In the genomic region with DNA sequence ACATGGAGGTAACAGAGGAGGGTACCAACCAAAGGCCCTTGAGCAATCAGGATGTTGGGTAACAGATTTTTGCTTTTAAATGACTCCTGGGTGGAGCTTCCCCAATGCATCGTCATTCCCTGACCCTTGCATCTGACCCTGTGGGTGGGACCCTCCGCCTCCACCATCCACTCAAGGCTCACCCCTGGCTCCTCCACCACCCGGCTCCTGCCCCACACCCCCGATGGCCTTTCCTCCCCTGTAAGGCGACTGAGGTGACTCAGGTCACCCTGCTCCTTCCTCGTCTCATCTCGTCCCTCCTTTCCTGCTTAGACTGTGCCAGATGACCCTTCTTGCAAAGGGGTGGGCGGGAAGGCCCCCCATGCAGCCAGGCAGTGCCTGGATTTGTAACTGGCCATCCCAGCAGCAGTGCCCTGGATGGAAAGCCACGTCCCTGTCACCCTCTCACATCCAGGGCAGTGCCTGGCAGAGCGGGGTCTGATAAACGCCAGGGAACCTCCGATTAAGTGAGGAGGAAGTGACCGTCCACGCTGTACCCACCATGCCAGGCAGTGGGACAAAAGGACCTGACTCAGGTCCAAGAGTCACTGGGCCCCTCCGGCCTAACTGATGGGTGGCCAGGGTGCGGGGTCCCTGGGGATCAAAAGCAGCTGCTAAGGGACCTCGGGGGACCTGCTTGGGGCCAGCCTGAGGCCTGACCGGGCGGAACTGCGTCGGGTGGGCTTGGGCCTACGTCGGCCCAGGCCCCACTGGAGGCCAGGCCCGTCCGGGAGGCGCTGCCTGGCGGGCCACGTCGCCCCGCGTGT, we compare ENCODE assay signal across 2 cellular contexts.
TF ChIP-seq lines count a peak whose summit lies in the region.

No MANE protein-coding gene starts in this region.

TF ChIP-seq in GM12878, 131 proteins besides CTCF, POLR2A, EP300 and RAD21:
- TF ChIP-seq YBX1 (IDR thresholded peaks at IDR 0.05), result no peak
- 0 out of 2 replicates have a peak, but pooled peaks have one; percentile 17 for TF ChIP-seq IKZF1 (conservative IDR thresholded peaks at IDR 0.05)
- TF ChIP-seq, protein P1, sequence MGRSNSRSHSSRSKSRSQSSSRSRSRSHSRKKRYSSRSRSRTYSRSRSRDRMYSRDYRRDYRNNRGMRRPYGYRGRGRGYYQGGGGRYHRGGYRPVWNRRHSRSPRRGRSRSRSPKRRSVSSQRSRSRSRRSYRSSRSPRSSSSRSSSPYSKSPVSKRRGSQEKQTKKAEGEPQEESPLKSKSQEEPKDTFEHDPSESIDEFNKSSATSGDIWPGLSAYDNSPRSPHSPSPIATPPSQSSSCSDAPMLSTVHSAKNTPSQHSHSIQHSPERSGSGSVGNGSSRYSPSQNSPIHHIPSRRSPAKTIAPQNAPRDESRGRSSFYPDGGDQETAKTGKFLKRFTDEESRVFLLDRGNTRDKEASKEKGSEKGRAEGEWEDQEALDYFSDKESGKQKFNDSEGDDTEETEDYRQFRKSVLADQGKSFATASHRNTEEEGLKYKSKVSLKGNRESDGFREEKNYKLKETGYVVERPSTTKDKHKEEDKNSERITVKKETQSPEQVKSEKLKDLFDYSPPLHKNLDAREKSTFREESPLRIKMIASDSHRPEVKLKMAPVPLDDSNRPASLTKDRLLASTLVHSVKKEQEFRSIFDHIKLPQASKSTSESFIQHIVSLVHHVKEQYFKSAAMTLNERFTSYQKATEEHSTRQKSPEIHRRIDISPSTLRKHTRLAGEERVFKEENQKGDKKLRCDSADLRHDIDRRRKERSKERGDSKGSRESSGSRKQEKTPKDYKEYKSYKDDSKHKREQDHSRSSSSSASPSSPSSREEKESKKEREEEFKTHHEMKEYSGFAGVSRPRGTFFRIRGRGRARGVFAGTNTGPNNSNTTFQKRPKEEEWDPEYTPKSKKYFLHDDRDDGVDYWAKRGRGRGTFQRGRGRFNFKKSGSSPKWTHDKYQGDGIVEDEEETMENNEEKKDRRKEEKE (IDR thresholded peaks at IDR 0.05), result no peak
- no peak for TF ChIP-seq IRF4 (IDR thresholded peaks at IDR 0.05; ENCODE audit: low read depth, low read length)
- TF ChIP-seq GATAD2B (conservative IDR thresholded peaks at IDR 0.05; ENCODE audit: low read depth), result peak; percentile 69; the same call in 1 of the 2 replicates
- TF ChIP-seq HDGF (IDR thresholded peaks at IDR 0.05), result 0 out of 2 replicates have a peak, but pooled peaks have one; percentile 32
- TF ChIP-seq, protein P2, sequence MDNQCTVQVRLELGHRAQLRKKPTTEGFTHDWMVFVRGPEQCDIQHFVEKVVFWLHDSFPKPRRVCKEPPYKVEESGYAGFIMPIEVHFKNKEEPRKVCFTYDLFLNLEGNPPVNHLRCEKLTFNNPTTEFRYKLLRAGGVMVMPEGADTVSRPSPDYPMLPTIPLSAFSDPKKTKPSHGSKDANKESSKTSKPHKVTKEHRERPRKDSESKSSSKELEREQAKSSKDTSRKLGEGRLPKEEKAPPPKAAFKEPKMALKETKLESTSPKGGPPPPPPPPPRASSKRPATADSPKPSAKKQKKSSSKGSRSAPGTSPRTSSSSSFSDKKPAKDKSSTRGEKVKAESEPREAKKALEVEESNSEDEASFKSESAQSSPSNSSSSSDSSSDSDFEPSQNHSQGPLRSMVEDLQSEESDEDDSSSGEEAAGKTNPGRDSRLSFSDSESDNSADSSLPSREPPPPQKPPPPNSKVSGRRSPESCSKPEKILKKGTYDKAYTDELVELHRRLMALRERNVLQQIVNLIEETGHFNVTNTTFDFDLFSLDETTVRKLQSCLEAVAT (IDR thresholded peaks at IDR 0.05), result 0 out of 2 replicates have a peak, but pooled peaks have one; percentile 21

TF ChIP-seq in HepG2, 621 proteins besides CTCF, POLR2A, EP300 and RAD21:
- TF ChIP-seq PITX1 (CRISPR knock-in tag; IDR thresholded peaks at IDR 0.05) (no peak), KLF15 (CRISPR knock-in tag; IDR thresholded peaks at IDR 0.05; ENCODE audit: borderline replicate concordance) (no peak), GATA4 (IDR thresholded peaks at IDR 0.05; ENCODE audit: borderline replicate concordance, low read depth) (no peak), ZNF768 (CRISPR knock-in tag; IDR thresholded peaks at IDR 0.05) (peak; percentile 20; the same call in 1 of the 2 replicates), KDM3A (CRISPR knock-in tag; IDR thresholded peaks at IDR 0.05; ENCODE audit: low read depth) (no peak), AGO2 (optimal IDR thresholded peaks at IDR 0.05; ENCODE audit: low read depth, low read length) (peak; percentile 65), SMAD3 (CRISPR knock-in tag; IDR thresholded peaks at IDR 0.05) (no peak)
